ENCODE assay signal across 13 cellular contexts in the genomic region with DNA sequence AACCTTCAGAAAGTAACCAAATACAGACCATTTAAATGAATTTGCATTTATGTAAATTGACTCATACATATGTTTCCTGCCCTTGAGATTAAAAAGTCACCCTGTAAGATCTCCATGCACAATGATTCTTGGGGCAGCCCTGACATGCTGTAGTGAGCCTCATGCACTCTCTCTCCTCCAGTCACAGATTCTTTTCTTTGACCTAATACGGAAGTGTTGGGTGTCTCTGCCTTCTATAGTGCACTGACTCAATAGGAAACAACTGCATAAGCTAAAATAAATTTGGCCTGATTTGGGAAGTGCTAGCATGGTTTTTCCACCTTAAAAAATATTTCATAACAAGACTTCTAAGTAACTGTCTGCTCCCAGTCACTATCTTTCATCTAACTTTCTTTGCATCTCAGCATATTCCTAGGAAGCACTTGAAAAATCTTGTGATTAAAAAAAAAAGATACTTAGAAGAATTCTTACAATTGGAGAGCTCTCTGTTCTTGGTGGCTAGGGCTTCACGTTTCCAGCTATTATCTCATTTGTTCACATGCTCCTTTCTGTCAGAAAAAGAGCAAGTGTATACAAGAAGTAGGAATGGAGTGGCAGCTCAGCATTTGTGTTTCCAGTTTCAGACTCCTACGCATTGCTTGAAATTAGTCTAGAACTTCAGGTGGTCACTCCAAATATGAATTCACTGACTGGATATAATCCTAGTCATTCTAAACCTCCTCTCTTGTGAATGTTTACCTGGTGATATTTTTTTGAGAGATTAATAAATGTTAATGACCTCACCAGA.
DNase-seq lines count a peak whose midpoint lies in the region; ATAC-seq, FAIRE-seq and TF ChIP-seq lines count a peak whose summit lies in the region.
"Had no signal": no experiment of that assay in that cellular context is flagged by ENCODE, and none has a peak within 500 bp of the region (broad histone marks: within the 10 kb centered on the region; RNA-seq: fewer than 3 reads in every experiment).

No MANE protein-coding gene starts in this region.

- no peak for TF ChIP-seq CTCF in CD4-positive, alpha-beta T cell (IDR thresholded peaks at IDR 0.05)

- H3K4me1 Mint-ChIP-seq in CD4-positive, alpha-beta T cell (ENCODE audit: low read depth) = no peaks in the 10 kb centered on the region
- H3K4me1 Mint-ChIP-seq: activated B cell treated with CpG ODN at 0.5 μM for 24 hours, immature natural killer cell had no signal

- no peak overlapping the region for H3K9ac ChIP-seq in adipocyte (ENCODE audit: low read length)

- H3K36me3 ChIP-seq in adipocyte (ENCODE audit: control insufficient read depth, insufficient read depth, low read length, severe bottlenecking) = no peaks in the 10 kb centered on the region
- H3K36me3 ChIP-seq: MG63 had no signal

- no peaks in the 10 kb centered on the region for H3K27me3 ChIP-seq in adipocyte (replicated peaks; ENCODE audit: control insufficient read depth, insufficient read depth, low read length)
- H3K27me3 ChIP-seq in CD4-positive, alpha-beta T cell (ENCODE audit: control insufficient read depth, insufficient read depth, low read length) = no peaks in the 10 kb centered on the region
- H3K27me3 ChIP-seq: MG63 had no signal

- CTCF ChIA-PET in CD4-positive, alpha-beta T cell (lab: Charles Lee) = no interaction called here

- TF ChIP-seq POLR2A in GM12891 (IDR thresholded peaks at IDR 0.05; ENCODE audit: low read depth, low read length) = no peak

- FAIRE-seq in GM12891 (lab: Jason Lieb, UNC) = no peak

- DNase-seq in GM12891 (ENCODE audit: insufficient read length, low spot score) (no peak), adipocyte (ENCODE audit: low read depth) (peak; percentile 35), KG1 (lab: John Stamatoyannopoulos, UW) (no peak), pons (ENCODE audit: low spot score) (no peak)
- DNase-seq in stimulated activated CD8-positive, alpha-beta memory T cell treated with anti-CD3 and anti-CD28 coated beads, Interleukin-4, amount 100 ng/mL, for 48 hours = no peak
- DNase-seq in CD4-positive, alpha-beta T cell = no peak
- DNase-seq: activated B cell treated with CpG ODN at 0.5 μM for 24 hours, immature natural killer cell, MG63, midbrain had no signal

- intact Hi-C loops in CD4-positive, alpha-beta T cell (cut with DNase I, micrococcal nuclease) = no loop called here

- no peak overlapping the region for H3K4me3 Mint-ChIP-seq in CD4-positive, alpha-beta T cell
- H3K4me3 Mint-ChIP-seq: activated B cell treated with CpG ODN at 0.5 μM for 24 hours, immature natural killer cell had no signal

- POLR2A ChIA-PET in CD4-positive, alpha-beta T cell (lab: Charles Lee) = no interaction called here

- H3K27ac ChIP-seq in CD4-positive, alpha-beta T cell (ENCODE audit: low read depth, low read length) = no peak overlapping the region
- H3K27ac ChIP-seq: coronary artery had no signal

- peaks cover 2% of the 10 kb centered on the region for H3K9me3 Mint-ChIP-seq in CD4-positive, alpha-beta T cell

- no peaks in the 10 kb centered on the region for H3K9me3 ChIP-seq in adipocyte (ENCODE audit: control insufficient read depth, low read length)
- peaks cover 2% of the 10 kb centered on the region for H3K9me3 ChIP-seq in CD4-positive, alpha-beta T cell (ENCODE audit: control insufficient read depth, low read length)

- no peak overlapping the region for H3K27ac Mint-ChIP-seq in CD4-positive, alpha-beta T cell
- H3K27ac Mint-ChIP-seq: activated B cell treated with CpG ODN at 0.5 μM for 24 hours, immature natural killer cell had no signal

- H3K4me3 ChIP-seq in adipocyte (ENCODE audit: low read length) = no peak overlapping the region
- H3K4me3 ChIP-seq: coronary artery, MG63 had no signal

- no peaks in the 10 kb centered on the region for H3K4me1 ChIP-seq in adipocyte (ENCODE audit: control insufficient read depth, insufficient read depth, low read length)

- ATAC-seq in GM21360 (IDR thresholded peaks at IDR 0.05; ENCODE audit: unreplicated experiment) (peak; percentile 78), HG02885 (IDR thresholded peaks at IDR 0.05; ENCODE audit: poor library complexity, unreplicated experiment) (peak; percentile 78)
- ATAC-seq in CD4-positive, alpha-beta T cell (ENCODE audit: poor library complexity) = no peak

- no peaks in the 10 kb centered on the region for H3K36me3 Mint-ChIP-seq in CD4-positive, alpha-beta T cell (ENCODE audit: low read depth)
- H3K36me3 Mint-ChIP-seq: immature natural killer cell had no signal

- no peaks in the 10 kb centered on the region for H3K27me3 Mint-ChIP-seq in CD4-positive, alpha-beta T cell
- H3K27me3 Mint-ChIP-seq: activated B cell treated with CpG ODN at 0.5 μM for 24 hours had no signal

TF ChIP-seq in GM12891, 5 proteins besides CTCF, POLR2A, EP300 and RAD21:
- TF ChIP-seq POU2F2 (IDR thresholded peaks at IDR 0.05; ENCODE audit: low read depth, low read length) (no peak), PAX5 (IDR thresholded peaks at IDR 0.05; ENCODE audit: insufficient read depth, low read length, severe bottlenecking) (no peak), SPI1 (IDR thresholded peaks at IDR 0.05; ENCODE audit: low read depth, low read length) (peak; percentile 33), POLR2AphosphoS5 (IDR thresholded peaks at IDR 0.05; ENCODE audit: low read depth, low read length) (no peak), TAF1 (IDR thresholded peaks at IDR 0.05; ENCODE audit: low read depth, low read length) (no peak)
